In genomic region chr14:90791481-90791880, GRCh38 we compare ENCODE assay signal across 16 cellular contexts.
"Had no signal": no experiment of that assay in that cellular context is flagged by ENCODE, and none has a peak within 500 bp of the region (broad histone marks: within the 10 kb centered on the region; RNA-seq: fewer than 3 reads in every experiment).

No MANE protein-coding gene starts in this region.

- ATAC-seq: activated CD4-positive, CD25-positive, alpha-beta regulatory T cell treated with anti-CD3 and anti-CD28 coated beads, Interleukin-2, amount 50 U/mL, for 24 hours; activated naive CD8-positive, alpha-beta T cell treated with anti-CD3 and anti-CD28 coated beads, Interleukin-2, amount 50 U/mL, for 24 hours; left lung had no signal

- H3K4me3 ChIP-seq: left lung, thoracic aorta, upper lobe of left lung had no signal

- H3K9me3 ChIP-seq: left lung, thoracic aorta, upper lobe of left lung had no signal

- H3K4me3 Mint-ChIP-seq: activated CD4-positive, alpha-beta memory T cell treated with anti-CD3 and anti-CD28 coated beads, Interleukin-2, amount 10 ng/mL, durations not matched to agents 7 days and 5 days; activated CD4-positive, alpha-beta T cell treated with anti-CD3 and anti-CD28 coated beads, Interleukin-2, amount 10 ng/mL, durations not matched to agents 24 days and 14 days; activated naive CD4-positive, alpha-beta T cell treated with anti-CD3 and anti-CD28 coated beads, Interleukin-2, amount 10 ng/mL, durations not matched to agents 7 days and 5 days; activated naive CD8-positive, alpha-beta T cell treated with anti-CD3 and anti-CD28 coated beads, Interleukin-2, amount 50 U/mL, for 24 hours; nephron had no signal

- H3K27me3 ChIP-seq: left lung, upper lobe of left lung had no signal

- DNase-seq: activated CD4-positive, alpha-beta memory T cell treated with anti-CD3 and anti-CD28 coated beads, Interleukin-2, amount 10 ng/mL, durations not matched to agents 7 days and 5 days; activated CD4-positive, alpha-beta T cell treated with anti-CD3 and anti-CD28 coated beads, Interleukin-2, amount 10 ng/mL, durations not matched to agents 24 days and 14 days; activated effector memory CD4-positive, alpha-beta T cell treated with anti-CD3 and anti-CD28 coated beads, Interleukin-2, amount 50 U/mL, for 16 hours; activated naive CD4-positive, alpha-beta T cell treated with anti-CD3 and anti-CD28 coated beads, Interleukin-2, amount 10 ng/mL, durations not matched to agents 7 days and 5 days; activated naive CD8-positive, alpha-beta T cell treated with anti-CD3 and anti-CD28 coated beads, Interleukin-2, amount 50 U/mL, for 24 hours; kidney glomerular epithelial cell; left lung; mammary epithelial cell; stimulated activated CD4-positive, alpha-beta T cell treated with anti-CD3 and anti-CD28 coated beads, Interleukin-4, amount 100 ng/mL, for 1 hour; stimulated activated naive CD4-positive, alpha-beta T cell treated with Interleukin-2 at 50 U/mL for 16 hours; T-helper 9 cell; upper lobe of left lung had no signal

- H3K27ac ChIP-seq: epithelial cell of prostate, left lung, thoracic aorta, upper lobe of left lung had no signal

- H3K27me3 Mint-ChIP-seq: activated CD4-positive, alpha-beta memory T cell treated with anti-CD3 and anti-CD28 coated beads, Interleukin-2, amount 10 ng/mL, durations not matched to agents 7 days and 5 days; activated CD4-positive, alpha-beta T cell treated with anti-CD3 and anti-CD28 coated beads, Interleukin-2, amount 10 ng/mL, durations not matched to agents 24 days and 14 days; activated naive CD8-positive, alpha-beta T cell treated with anti-CD3 and anti-CD28 coated beads, Interleukin-2, amount 50 U/mL, for 24 hours had no signal

- H3K27ac Mint-ChIP-seq: activated CD4-positive, alpha-beta memory T cell treated with anti-CD3 and anti-CD28 coated beads, Interleukin-2, amount 10 ng/mL, durations not matched to agents 7 days and 5 days; activated CD4-positive, alpha-beta T cell treated with anti-CD3 and anti-CD28 coated beads, Interleukin-2, amount 10 ng/mL, durations not matched to agents 24 days and 14 days; activated naive CD4-positive, alpha-beta T cell treated with anti-CD3 and anti-CD28 coated beads, Interleukin-2, amount 10 ng/mL, durations not matched to agents 7 days and 5 days; activated naive CD8-positive, alpha-beta T cell treated with anti-CD3 and anti-CD28 coated beads, Interleukin-2, amount 50 U/mL, for 24 hours; nephron had no signal

- H3K36me3 ChIP-seq: left lung, thoracic aorta, upper lobe of left lung had no signal

- H3K9me3 Mint-ChIP-seq: activated CD4-positive, alpha-beta memory T cell treated with anti-CD3 and anti-CD28 coated beads, Interleukin-2, amount 10 ng/mL, durations not matched to agents 7 days and 5 days; activated CD4-positive, alpha-beta T cell treated with anti-CD3 and anti-CD28 coated beads, Interleukin-2, amount 10 ng/mL, durations not matched to agents 24 days and 14 days; activated naive CD4-positive, alpha-beta T cell treated with anti-CD3 and anti-CD28 coated beads, Interleukin-2, amount 10 ng/mL, durations not matched to agents 7 days and 5 days; activated naive CD8-positive, alpha-beta T cell treated with anti-CD3 and anti-CD28 coated beads, Interleukin-2, amount 50 U/mL, for 24 hours; nephron had no signal

- H3K4me1 Mint-ChIP-seq: activated CD4-positive, alpha-beta memory T cell treated with anti-CD3 and anti-CD28 coated beads, Interleukin-2, amount 10 ng/mL, durations not matched to agents 7 days and 5 days; activated CD4-positive, alpha-beta T cell treated with anti-CD3 and anti-CD28 coated beads, Interleukin-2, amount 10 ng/mL, durations not matched to agents 24 days and 14 days; activated naive CD4-positive, alpha-beta T cell treated with anti-CD3 and anti-CD28 coated beads, Interleukin-2, amount 10 ng/mL, durations not matched to agents 7 days and 5 days; activated naive CD8-positive, alpha-beta T cell treated with anti-CD3 and anti-CD28 coated beads, Interleukin-2, amount 50 U/mL, for 24 hours; nephron had no signal

- H3K36me3 Mint-ChIP-seq: activated naive CD4-positive, alpha-beta T cell treated with anti-CD3 and anti-CD28 coated beads, Interleukin-2, amount 10 ng/mL, durations not matched to agents 7 days and 5 days had no signal
